10 cellular contexts compared by ENCODE assay signal in genomic region chr14:99190696-99191662, GRCh38.
DNase-seq lines count a peak whose midpoint lies in the region; ATAC-seq and TF ChIP-seq lines count a peak whose summit lies in the region.
"Had no signal": no experiment of that assay in that cellular context is flagged by ENCODE, and none has a peak within 500 bp of the region (broad histone marks: within the 10 kb centered on the region; RNA-seq: fewer than 3 reads in every experiment).

No MANE protein-coding gene starts in this region.

- no peaks in the 10 kb centered on the region for H3K36me3 ChIP-seq in mammary epithelial cell (ENCODE audit: insufficient read depth, low read length)
- no peaks in the 10 kb centered on the region for H3K36me3 ChIP-seq in osteoblast (ENCODE audit: insufficient read depth, low read length)
- H3K36me3 ChIP-seq: SJSA1 had no signal

- peaks cover 22% of the 10 kb centered on the region for H3K27me3 Mint-ChIP-seq in Calu3 (ENCODE audit: unreplicated experiment)
- H3K27me3 Mint-ChIP-seq in T-helper 1 cell treated with Interleukin-12 subunit alpha and Interleukin-12 subunit beta and Interleukin-4 antibody, amounts not matched to agents 30 μg/mL and 1 μg/mL, for 36 hours (ENCODE audit: low read depth), result no peaks in the 10 kb centered on the region
- H3K27me3 Mint-ChIP-seq: naive B cell had no signal

- CTCF ChIA-PET in Calu3 (lab: Charles Lee) (no interaction called here), mammary epithelial cell (lab: Charles Lee; ENCODE audit: low non-redundant PET) (no interaction called here)

- no peak for DNase-seq in Calu3
- DNase-seq in mammary epithelial cell, result peak; percentile 8
- no peak for DNase-seq in osteoblast (ENCODE audit: insufficient read length, low spot score, missing footprints)
- DNase-seq in lower leg skin (ENCODE audit: low spot score in 2 of 2), result no peak
- DNase-seq in ureter (ENCODE audit: low spot score), result no peak
- DNase-seq in medulla oblongata (ENCODE audit: extremely low spot score), result no peak
- DNase-seq: naive B cell had no signal

- BruUV-seq in Calu3 (replicated peaks; lab: Mats Ljungman, UMichigan), result no TSS peak
- no TSS peak for BruUV-seq in mammary epithelial cell (replicated peaks; lab: Mats Ljungman, UMichigan)

- peak overlapping the region; percentile 77 for H2AFZ ChIP-seq in mammary epithelial cell (ENCODE audit: low read depth, low read length)
- no peak overlapping the region for H2AFZ ChIP-seq in osteoblast (ENCODE audit: low read length)

- H4K20me1 ChIP-seq in mammary epithelial cell (ENCODE audit: insufficient read depth, low read length) (no peaks in the 10 kb centered on the region), osteoblast (ENCODE audit: insufficient read depth, low read length) (no peaks in the 10 kb centered on the region)

- no peak overlapping the region for H3K9ac ChIP-seq in mammary epithelial cell (ENCODE audit: insufficient read depth, low read length)

- no peaks in the 10 kb centered on the region for H3K9me3 Mint-ChIP-seq in Calu3 (ENCODE audit: low read depth, unreplicated experiment)
- H3K9me3 Mint-ChIP-seq in T-helper 1 cell treated with Interleukin-12 subunit alpha and Interleukin-12 subunit beta and Interleukin-4 antibody, amounts not matched to agents 30 μg/mL and 1 μg/mL, for 36 hours, result no peaks in the 10 kb centered on the region

- H3K79me2 ChIP-seq in mammary epithelial cell (ENCODE audit: insufficient read depth, low read length) (peaks cover 41% of the 10 kb centered on the region), osteoblast (ENCODE audit: insufficient read depth, low read length) (no peaks in the 10 kb centered on the region)

- H3K4me2 ChIP-seq in mammary epithelial cell (ENCODE audit: insufficient read depth, low read depth, low read length), result peak overlapping the region; percentile 94
- peak overlapping the region; percentile 83 for H3K4me2 ChIP-seq in osteoblast (ENCODE audit: insufficient read depth, low read length)

- no peak overlapping the region for H3K27ac ChIP-seq in mammary epithelial cell (ENCODE audit: insufficient read depth, low read depth, low read length)
- H3K27ac ChIP-seq in osteoblast (ENCODE audit: low read depth, low read length), result no peak overlapping the region
- H3K27ac ChIP-seq: SJSA1 had no signal

- in situ Hi-C loops in mammary epithelial cell (cut with MboI; ENCODE audit: low sequenced_read_pairs in 2 of 2), result no loop called here

- no peak for ATAC-seq in GM21786 (IDR thresholded peaks at IDR 0.05; ENCODE audit: unreplicated experiment)

- 92% methylated on average over 10 of the region's 13 CpGs for WGBS in mammary epithelial cell (ENCODE audit: low coverage, missing lambda C conversion rate)
- 64 to 65% methylated on average over 13 of the region's 13 CpGs for WGBS in lower leg skin, 2 donors

- H3K4me3 ChIP-seq in mammary epithelial cell (replicated peaks in 1 of 3; ENCODE audit: insufficient read depth in 1 of 3, low read depth in 2 of 3, low read length in 3 of 3) (no peak overlapping the region), osteoblast (ENCODE audit: insufficient read depth, low read length) (no peak overlapping the region), lower leg skin (ENCODE audit: low read depth, poor library complexity, severe bottlenecking) (no peak overlapping the region)

- intact Hi-C loops in Calu3 (cut with micrococcal nuclease; ENCODE audit: unreplicated experiment), result no loop called here
- intact Hi-C loops in mammary epithelial cell (cut with micrococcal nuclease), result loop anchor here (2.0 to 5.0 kb wide), 3 partner anchors 81 to 1214 kb away; partner anchors contain the start of gene BCL11B
- intact Hi-C loops in lower leg skin (cut with DNase I; ENCODE audit: low total_unique reads), result no loop called here

- TF ChIP-seq CTCF in Calu3 (IDR thresholded peaks at IDR 0.05; ENCODE audit: unreplicated experiment), result no peak
- TF ChIP-seq CTCF in mammary epithelial cell (conservative IDR thresholded peaks at IDR 0.05 in 1 of 2, IDR thresholded peaks at IDR 0.05 in 1 of 2; ENCODE audit: extremely low read depth in 1 of 2, insufficient read depth in 1 of 2, low read depth in 1 of 2, low read length in 2 of 2), result peak; percentile 20 to 48
- TF ChIP-seq CTCF in osteoblast (IDR thresholded peaks at IDR 0.05; ENCODE audit: extremely low read depth, low read depth, low read length), result no peak
- no peak for TF ChIP-seq CTCF in lower leg skin (IDR thresholded peaks at IDR 0.05)

- dilution Hi-C loops in mammary epithelial cell (cut with HindIII; ENCODE audit: low sequenced_read_pairs), result no loop called here

- H3K27ac Mint-ChIP-seq in Calu3 (ENCODE audit: unreplicated experiment), result no peak overlapping the region
- H3K27ac Mint-ChIP-seq in T-helper 1 cell treated with Interleukin-12 subunit alpha and Interleukin-12 subunit beta and Interleukin-4 antibody, amounts not matched to agents 30 μg/mL and 1 μg/mL, for 36 hours, result peak overlapping the region; percentile 87
- H3K27ac Mint-ChIP-seq: naive B cell had no signal

- H3K27me3 ChIP-seq in mammary epithelial cell (ENCODE audit: insufficient read depth, low read length) (no peaks in the 10 kb centered on the region), osteoblast (ENCODE audit: insufficient read depth, low read length) (no peaks in the 10 kb centered on the region)
- H3K27me3 ChIP-seq: SJSA1 had no signal

- H3K4me3 Mint-ChIP-seq in Calu3 (ENCODE audit: low read depth, unreplicated experiment), result peak overlapping the region; percentile 72
- peak overlapping the region; percentile 88 for H3K4me3 Mint-ChIP-seq in T-helper 1 cell treated with Interleukin-12 subunit alpha and Interleukin-12 subunit beta and Interleukin-4 antibody, amounts not matched to agents 30 μg/mL and 1 μg/mL, for 36 hours
- H3K4me3 Mint-ChIP-seq: naive B cell had no signal

- TF ChIP-seq POLR2A in lower leg skin (IDR thresholded peaks at IDR 0.05), result no peak

- peaks cover 9% of the 10 kb centered on the region for H3K36me3 Mint-ChIP-seq in Calu3 (ENCODE audit: insufficient read depth, unreplicated experiment)
- H3K36me3 Mint-ChIP-seq in T-helper 1 cell treated with Interleukin-12 subunit alpha and Interleukin-12 subunit beta and Interleukin-4 antibody, amounts not matched to agents 30 μg/mL and 1 μg/mL, for 36 hours (ENCODE audit: low read depth), result peaks cover 34% of the 10 kb centered on the region
- H3K36me3 Mint-ChIP-seq: naive B cell had no signal

- H3K4me1 ChIP-seq in mammary epithelial cell (ENCODE audit: insufficient read depth, low read length), result peaks cover 10% of the 10 kb centered on the region
- H3K4me1 ChIP-seq in osteoblast (ENCODE audit: insufficient read depth, low read length), result peaks cover 8% of the 10 kb centered on the region

- H3K9me3 ChIP-seq in mammary epithelial cell (replicated peaks; ENCODE audit: insufficient read depth, low read length) (no peaks in the 10 kb centered on the region), osteoblast (ENCODE audit: low read depth, low read length) (no peaks in the 10 kb centered on the region)
- H3K9me3 ChIP-seq: SJSA1 had no signal

- H3K4me1 Mint-ChIP-seq in Calu3 (ENCODE audit: low read depth, unreplicated experiment), result peaks cover 10% of the 10 kb centered on the region
- H3K4me1 Mint-ChIP-seq in T-helper 1 cell treated with Interleukin-12 subunit alpha and Interleukin-12 subunit beta and Interleukin-4 antibody, amounts not matched to agents 30 μg/mL and 1 μg/mL, for 36 hours (ENCODE audit: low read depth), result peaks cover 89% of the 10 kb centered on the region
- H3K4me1 Mint-ChIP-seq: naive B cell had no signal

Comparison
In these comparisons a context has a peak if more than half of its experiments do, and no peak if none do; other contexts are left out.
1. CTCF ChIP-seq: peak in mammary epithelial cell (2 of 2); none in Calu3 (single experiment), osteoblast (single experiment) and lower leg skin (0 of 3).